Comparison of ENCODE assay signal across 8 cellular contexts in genomic region chr17:19447085-19447583, GRCh38. TPM values are rescaled to one million over a fixed set of nuclear protein-coding genes. Genes with fewer than 3 reads are reported as not detected.
DNase-seq lines count a peak whose midpoint lies in the region; ATAC-seq and TF ChIP-seq lines count a peak whose summit lies in the region.

No MANE protein-coding gene starts in this region.

- H3K27ac Mint-ChIP-seq in activated naive CD8-positive, alpha-beta T cell = peak overlapping the region; percentile 22
- peak overlapping the region; percentile 55 for H3K27ac Mint-ChIP-seq in osteocyte (ENCODE audit: unreplicated experiment)

- peaks cover 5% of the 10 kb centered on the region for H3K27me3 ChIP-seq in DND-41 (ENCODE audit: insufficient read depth, low read length, poor library complexity)
- no peaks in the 10 kb centered on the region for H3K27me3 ChIP-seq in transverse colon

- peaks cover 20% of the 10 kb centered on the region for H3K27me3 Mint-ChIP-seq in activated naive CD8-positive, alpha-beta T cell
- peaks cover 2% of the 10 kb centered on the region for H3K27me3 Mint-ChIP-seq in osteocyte (ENCODE audit: unreplicated experiment)

- TF ChIP-seq POLR2A in transverse colon (IDR thresholded peaks at IDR 0.05) = no peak

- peak; percentile 68 for DNase-seq in DND-41
- DNase-seq in MV-4-11 (lab: John Stamatoyannopoulos, UW) = peak; percentile 49
- peak; percentile 49 for DNase-seq in SKM-1 (lab: John Stamatoyannopoulos, UW; ENCODE audit: unreplicated experiment)
- peak; percentile 64 for DNase-seq in glomerular endothelial cell (ENCODE audit: extremely low read depth, low read depth, low spot score)
- peak; percentile 91 for DNase-seq in osteocyte (ENCODE audit: extremely low spot score, unreplicated experiment)
- peak; percentile 80 for DNase-seq in transverse colon

- H3K27ac ChIP-seq in DND-41 (ENCODE audit: low read length) (no peak overlapping the region), transverse colon (peak overlapping the region; percentile 68 to 88 (median 84))

- intact Hi-C loops in transverse colon (cut with DNase I; ENCODE audit: low total_unique reads) = loop anchor here (1.0 to 2.0 kb wide), 2 partner anchors 70 to 85 kb away; partner anchors contain the start of gene B9D1

- peaks cover 3% of the 10 kb centered on the region for H3K4me1 Mint-ChIP-seq in activated naive CD8-positive, alpha-beta T cell (ENCODE audit: low read depth)
- H3K4me1 Mint-ChIP-seq in osteocyte (ENCODE audit: unreplicated experiment) = peaks cover 20% of the 10 kb centered on the region

- no peaks in the 10 kb centered on the region for H3K79me2 ChIP-seq in DND-41 (ENCODE audit: insufficient read depth, low read length)

- H3K9me3 Mint-ChIP-seq in activated naive CD8-positive, alpha-beta T cell (ENCODE audit: low read depth) = peaks cover 3% of the 10 kb centered on the region
- peaks cover 26% of the 10 kb centered on the region for H3K9me3 Mint-ChIP-seq in osteocyte (ENCODE audit: unreplicated experiment)

- in situ Hi-C loops in transverse colon (cut with MboI; ENCODE audit: low pct_ligation_motif_present in 1 of 4, low pct_unique_long_range_greater_than_20kb in 1 of 4, low sequenced_read_pairs in 3 of 4) = loop anchor here (5.0 to 10.0 kb wide), 3 partner anchors 80 to 85 kb away; partner anchors contain the start of gene B9D1 (in 3 of the 4)

- no peak overlapping the region for H3K4me3 Mint-ChIP-seq in activated naive CD8-positive, alpha-beta T cell
- H3K4me3 Mint-ChIP-seq in osteocyte (ENCODE audit: unreplicated experiment) = no peak overlapping the region

- TF ChIP-seq EP300 in transverse colon (IDR thresholded peaks at IDR 0.05; ENCODE audit: low read depth) = no peak

- H3K9ac ChIP-seq in DND-41 (ENCODE audit: low read depth, low read length) = no peak overlapping the region

- H4K20me1 ChIP-seq in DND-41 (ENCODE audit: insufficient read depth, low read length) = no peaks in the 10 kb centered on the region

- peak; percentile 60; the same call in 2 of the 3 replicates for ATAC-seq in DND-41 (ENCODE audit: insufficient read depth, low read depth)
- no peak for ATAC-seq in HG03469 (IDR thresholded peaks at IDR 0.05; ENCODE audit: unreplicated experiment)

- H3K4me1 ChIP-seq in DND-41 (ENCODE audit: insufficient read depth, low read length) = no peaks in the 10 kb centered on the region
- H3K4me1 ChIP-seq in transverse colon = peaks cover 12 to 33% (median 25%) of the 10 kb centered on the region in 4 donors

- peaks cover 9% of the 10 kb centered on the region for H3K9me3 ChIP-seq in DND-41 (ENCODE audit: insufficient read depth, low read length, severe bottlenecking)
- H3K9me3 ChIP-seq in transverse colon = no peaks in the 10 kb centered on the region

- peaks cover 9% of the 10 kb centered on the region for H3K36me3 Mint-ChIP-seq in activated naive CD8-positive, alpha-beta T cell
- H3K36me3 Mint-ChIP-seq in osteocyte (ENCODE audit: unreplicated experiment) = peaks cover 2% of the 10 kb centered on the region

- 0 to 40% methylated on average over 1 to 3 of the region's 3 CpGs for WGBS in transverse colon (ENCODE audit: low coverage in 1 of 2), 2 donors

- H2AFZ ChIP-seq in DND-41 (ENCODE audit: low read depth, low read length) = no peak overlapping the region

- TF ChIP-seq CTCF in DND-41 (IDR thresholded peaks at IDR 0.05; ENCODE audit: borderline replicate concordance, extremely low read depth, low read length, poor library complexity, severe bottlenecking) (peak; percentile 92), osteocyte (IDR thresholded peaks at IDR 0.05) (peak; percentile 94), transverse colon (IDR thresholded peaks at IDR 0.05) (peak; percentile 95 to 99 (median 96))

- no peak overlapping the region for H3K4me2 ChIP-seq in DND-41 (ENCODE audit: insufficient read depth, low read length)

- no peaks in the 10 kb centered on the region for H3K36me3 ChIP-seq in DND-41 (ENCODE audit: insufficient read depth, low read length)
- no peaks in the 10 kb centered on the region for H3K36me3 ChIP-seq in transverse colon

- H3K4me3 ChIP-seq in DND-41 (ENCODE audit: low read depth in 1 of 2, low read length in 2 of 2) (no peak overlapping the region), transverse colon (no peak overlapping the region)

RNA-seq across cellular contexts. Expression of gene RNF112, which starts 36.1 kb away (rescaled TPM):
- total RNA-seq in glomerular endothelial cell (0.12 TPM in 1 of 2 replicates, not detected in the other), osteocyte (0.39 and 0.89 TPM in 2 replicates), transverse colon (1 to 10 TPM; 2.2 to 7.2 (median 3.9) TPM)
